ENCODE assay signal across 28 cellular contexts in genomic region chr1:199054706-199055105, GRCh38.
"Had no signal": no experiment of that assay in that cellular context is flagged by ENCODE, and none has a peak within 500 bp of the region (broad histone marks: within the 10 kb centered on the region; RNA-seq: fewer than 3 reads in every experiment).

No MANE protein-coding gene starts in this region.

- FAIRE-seq: endothelial cell of umbilical vein, islet of Langerhans had no signal

- H3K27me3 Mint-ChIP-seq: activated B cell treated with CpG ODN at 0.5 μM for 24 hours; activated naive CD8-positive, alpha-beta T cell treated with anti-CD3 and anti-CD28 coated beads for 36 hours; dendritic cell treated with granulocyte-macrophage colony-stimulating factor and Interleukin-4, amounts not matched to agents 40 ng/mL and 50 ng/mL, for 4 days; naive thymus-derived CD8-positive, alpha-beta T cell had no signal

- H3K36me3 ChIP-seq: cardiac muscle cell, esophagus muscularis mucosa, gastroesophageal sphincter, ovary, prostate gland, transverse colon, uterus had no signal

- H3K27ac Mint-ChIP-seq: activated B cell treated with CpG ODN at 0.5 μM for 24 hours; activated naive CD8-positive, alpha-beta T cell treated with anti-CD3 and anti-CD28 coated beads for 36 hours; dendritic cell treated with granulocyte-macrophage colony-stimulating factor and Interleukin-4, amounts not matched to agents 40 ng/mL and 50 ng/mL, for 4 days; mesothelial cell of epicardium; naive thymus-derived CD8-positive, alpha-beta T cell; stimulated activated naive B cell treated with anti-CD40 and anti-IgM and Interleukin-4, amounts not matched to agents 10 μg/mL and 1 μg/mL and 100 μg/mL, for 72 hours had no signal

- H3K4me1 ChIP-seq: esophagus muscularis mucosa, gastroesophageal sphincter, prostate gland, transverse colon, uterus had no signal

- H3K4me1 Mint-ChIP-seq: activated B cell treated with CpG ODN at 0.5 μM for 24 hours; stimulated activated naive B cell treated with anti-CD40 and anti-IgM and Interleukin-4, amounts not matched to agents 10 μg/mL and 1 μg/mL and 100 μg/mL, for 72 hours had no signal

- H3K9me3 ChIP-seq: ovary, prostate gland, transverse colon, uterus had no signal

- H3K4me3 Mint-ChIP-seq: activated B cell treated with CpG ODN at 0.5 μM for 24 hours; activated naive CD8-positive, alpha-beta T cell treated with anti-CD3 and anti-CD28 coated beads for 36 hours; activated T-cell treated with anti-CD3 and anti-CD28 coated beads, Interleukin-2, amount 50 U/mL, for 4 hours; dendritic cell treated with granulocyte-macrophage colony-stimulating factor and Interleukin-4, amounts not matched to agents 40 ng/mL and 50 ng/mL, for 4 days; mesothelial cell of epicardium; naive thymus-derived CD8-positive, alpha-beta T cell; stimulated activated naive B cell treated with anti-CD40 and anti-IgM and Interleukin-4, amounts not matched to agents 10 μg/mL and 1 μg/mL and 100 μg/mL, for 72 hours had no signal

- ATAC-seq: activated T-cell treated with anti-CD3 and anti-CD28 coated beads, Interleukin-2, amount 50 U/mL, for 4 hours; gastroesophageal sphincter; left ventricle myocardium superior; naive thymus-derived CD8-positive, alpha-beta T cell; stimulated activated naive B cell treated with anti-CD40 and anti-IgM and Interleukin-4, amounts not matched to agents 10 μg/mL and 1 μg/mL and 100 μg/mL, for 72 hours had no signal

- H3K27ac ChIP-seq: cardiac muscle cell, esophagus muscularis mucosa, gastroesophageal sphincter, ovary, prostate gland, transverse colon, uterus had no signal

- DNase-seq: activated B cell treated with CpG ODN at 0.5 μM for 24 hours; activated CD4-positive, alpha-beta T cell treated with anti-CD3 and anti-CD28 coated beads for 4 hours; activated CD4-positive, alpha-beta T cell treated with anti-CD3 and anti-CD28 coated beads, Interleukin-2, amount 50 U/mL, for 48 hours; activated CD8-positive, alpha-beta memory T cell treated with anti-CD3 and anti-CD28 coated beads, Interleukin-2, amount 50 U/mL, for 48 hours; activated naive CD4-positive, alpha-beta T cell treated with Interleukin-2 at 50 U/mL for 16 hours; activated naive CD8-positive, alpha-beta T cell treated with anti-CD3 and anti-CD28 coated beads for 36 hours; activated T-cell treated with anti-CD3 and anti-CD28 coated beads, Interleukin-2, amount 50 U/mL, for 4 hours; amniotic stem cell; effector CD4-positive, alpha-beta T cell; head of caudate nucleus; left ventricle myocardium superior; mammary epithelial cell; naive thymus-derived CD8-positive, alpha-beta T cell; ovary; stimulated activated CD4-positive, alpha-beta T cell treated with anti-CD3 and anti-CD28 coated beads, Interleukin-2, amount 100 ng/mL, for 48 hours; stimulated activated CD8-positive, alpha-beta memory T cell treated with anti-CD3 and anti-CD28 coated beads, Interleukin-4, amount 100 ng/mL, for 48 hours; stimulated activated naive B cell treated with anti-CD40 and anti-IgM and Interleukin-4, amounts not matched to agents 10 μg/mL and 1 μg/mL and 100 μg/mL, for 72 hours; T-helper 9 cell; transverse colon; uterus had no signal

- H3K4me3 ChIP-seq: cardiac muscle cell, esophagus muscularis mucosa, gastroesophageal sphincter, ovary, prostate gland, transverse colon, uterus had no signal

- H3K27me3 ChIP-seq: cardiac muscle cell, esophagus muscularis mucosa, gastroesophageal sphincter, ovary, transverse colon, uterus had no signal
